In the genomic region with DNA sequence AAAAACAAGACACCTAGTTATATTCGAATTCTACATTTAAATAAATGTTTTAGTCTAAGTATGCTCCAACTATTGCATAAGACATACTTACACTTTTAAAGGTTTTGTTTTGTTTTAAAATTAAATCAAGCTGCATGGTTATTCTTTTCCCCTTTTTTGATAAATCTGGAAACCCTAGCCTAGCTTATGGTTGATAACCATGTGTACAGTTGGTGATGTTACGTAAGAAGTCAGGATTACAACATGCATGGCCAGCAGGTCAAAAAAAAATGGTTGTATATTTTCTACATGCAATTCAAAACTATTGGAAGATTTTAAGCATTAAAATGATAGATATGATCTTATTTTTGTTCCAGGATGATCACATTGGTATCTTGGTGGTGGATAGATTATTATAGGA, we compare ENCODE assay signal across 15 cellular contexts.
"Had no signal": no experiment of that assay in that cellular context is flagged by ENCODE, and none has a peak within 500 bp of the region (broad histone marks: within the 10 kb centered on the region; RNA-seq: fewer than 3 reads in every experiment).

No MANE protein-coding gene starts in this region.

- DNase-seq: activated CD4-positive, alpha-beta T cell treated with anti-CD3 and anti-CD28 coated beads for 4 hours; activated CD8-positive, alpha-beta memory T cell treated with anti-CD3 and anti-CD28 coated beads, Interleukin-2, amount 50 U/mL, for 4 hours; activated CD8-positive, alpha-beta T cell treated with anti-CD3 and anti-CD28 coated beads, Interleukin-2, amount 10 ng/mL, durations not matched to agents 7 days and 5 days; activated gamma-delta T cell; activated T-cell treated with anti-CD3 and anti-CD28 coated beads, Interleukin-2, amount 50 U/mL, for 48 hours; amygdala; body of pancreas; effector memory CD8-positive, alpha-beta T cell; hippocampal formation; left ventricle myocardium superior; naive thymus-derived CD8-positive, alpha-beta T cell; stimulated activated CD4-positive, alpha-beta T cell treated with anti-CD3 and anti-CD28 coated beads, Interleukin-12 subunit alpha, Interleukin-12 subunit beta, amount 100 ng/mL, for 4 hours; stimulated activated CD4-positive, alpha-beta T cell treated with anti-CD3 and anti-CD28 coated beads, Interleukin-2, amount 100 ng/mL, for 24 hours; stomach; T-helper 17 cell had no signal
